ENCODE assay signal across 9 cellular contexts in genomic region chr1:44609412-44609767, GRCh38.
DNase-seq lines count a peak whose midpoint lies in the region; ATAC-seq and TF ChIP-seq lines count a peak whose summit lies in the region.
"Had no signal": no experiment of that assay in that cellular context is flagged by ENCODE, and none has a peak within 500 bp of the region (broad histone marks: within the 10 kb centered on the region; RNA-seq: fewer than 3 reads in every experiment).

No MANE protein-coding gene starts in this region.

- TF ChIP-seq CTCF in CD8-positive, alpha-beta T cell (IDR thresholded peaks at IDR 0.05), result no peak
- TF ChIP-seq CTCF in IMR-90 (conservative IDR thresholded peaks at IDR 0.05; ENCODE audit: low read depth, low read length), result peak; percentile 70
- TF ChIP-seq CTCF in activated CD8-positive, alpha-beta T cell treated with anti-CD3 and anti-CD28 coated beads for 36 hours (IDR thresholded peaks at IDR 0.05), result peak; percentile 27
- peak; percentile 60 for TF ChIP-seq CTCF in fibroblast of villous mesenchyme (IDR thresholded peaks at IDR 0.05; ENCODE audit: insufficient read depth, low read depth, low read length)
- TF ChIP-seq CTCF in retinal pigment epithelial cell (conservative IDR thresholded peaks at IDR 0.05; ENCODE audit: low read depth, low read length), result peak; percentile 71

- peak overlapping the region; percentile 58 for H2AFZ ChIP-seq in IMR-90 (replicated peaks; ENCODE audit: low read length, poor library complexity)

- TF ChIP-seq POLR2A in IMR-90 (IDR thresholded peaks at IDR 0.05; ENCODE audit: low read depth, low read length), result no peak

- no peaks in the 10 kb centered on the region for H3K9me3 Mint-ChIP-seq in CD8-positive, alpha-beta T cell
- H3K9me3 Mint-ChIP-seq in activated CD8-positive, alpha-beta T cell treated with anti-CD3 and anti-CD28 coated beads for 36 hours, result no peaks in the 10 kb centered on the region

- no peak overlapping the region for H3K18ac ChIP-seq in IMR-90 (ENCODE audit: low read depth, low read length)

- H3K4me1 Mint-ChIP-seq in CD8-positive, alpha-beta T cell (ENCODE audit: low read depth), result no peaks in the 10 kb centered on the region
- no peaks in the 10 kb centered on the region for H3K4me1 Mint-ChIP-seq in activated CD8-positive, alpha-beta T cell treated with anti-CD3 and anti-CD28 coated beads for 36 hours (ENCODE audit: low read depth)

- in situ Hi-C loops in IMR-90 (cut with MboI; ENCODE audit: low sequenced_read_pairs), result loop anchor here (5.0 kb wide), 1 partner anchor 43 kb away; no protein-coding TSS in a partner anchor

- no peak overlapping the region for H2BK5ac ChIP-seq in IMR-90 (ENCODE audit: low read depth, low read length, poor library complexity, severe bottlenecking)

- no peak overlapping the region for H3K14ac ChIP-seq in IMR-90 (replicated peaks; ENCODE audit: low read depth, low read length)

- dilution Hi-C loops in IMR-90 (cut with HindIII; ENCODE audit: low sequenced_read_pairs, unreplicated experiment), result no loop called here

- H3K23ac ChIP-seq in IMR-90 (ENCODE audit: low read depth, low read length), result no peak overlapping the region

- H3K27me3 Mint-ChIP-seq in CD8-positive, alpha-beta T cell (ENCODE audit: low read depth), result peaks cover 2% of the 10 kb centered on the region
- no peaks in the 10 kb centered on the region for H3K27me3 Mint-ChIP-seq in activated CD8-positive, alpha-beta T cell treated with anti-CD3 and anti-CD28 coated beads for 36 hours

- no peak overlapping the region for H3K4ac ChIP-seq in IMR-90 (ENCODE audit: low read depth, low read length)

- intact Hi-C loops in CD8-positive, alpha-beta T cell (cut with DNase I, micrococcal nuclease), result loop anchor here (1.0 kb wide), 1 partner anchor 44 kb away; no protein-coding TSS in a partner anchor
- intact Hi-C loops in IMR-90 (cut with micrococcal nuclease), result loop anchor here (1.0 kb wide), 1 partner anchor 44 kb away; no protein-coding TSS in a partner anchor
- intact Hi-C loops in activated CD8-positive, alpha-beta T cell treated with anti-CD3 and anti-CD28 coated beads for 36 hours (cut with micrococcal nuclease), result loop anchor here (2.0 kb wide), 1 partner anchor 43 kb away; no protein-coding TSS in a partner anchor

- no peaks in the 10 kb centered on the region for H3K36me3 ChIP-seq in CD8-positive, alpha-beta T cell (ENCODE audit: insufficient read depth, low read length)
- H3K36me3 ChIP-seq in IMR-90 (ENCODE audit: control insufficient read depth, insufficient read depth, low read length), result no peaks in the 10 kb centered on the region

- no peak overlapping the region for H2AK9ac ChIP-seq in IMR-90 (replicated peaks; ENCODE audit: low read depth, low read length, poor library complexity)

- H3K4me3 Mint-ChIP-seq in CD8-positive, alpha-beta T cell, result no peak overlapping the region
- no peak overlapping the region for H3K4me3 Mint-ChIP-seq in activated CD8-positive, alpha-beta T cell treated with anti-CD3 and anti-CD28 coated beads for 36 hours

- no TSS peak for BruUV-seq in IMR-90 (replicated peaks; lab: Mats Ljungman, UMichigan)

- H3K36me3 Mint-ChIP-seq in CD8-positive, alpha-beta T cell, result no peaks in the 10 kb centered on the region
- H3K36me3 Mint-ChIP-seq in activated CD8-positive, alpha-beta T cell treated with anti-CD3 and anti-CD28 coated beads for 36 hours (ENCODE audit: low read depth), result no peaks in the 10 kb centered on the region

- H4K20me1 ChIP-seq in IMR-90 (ENCODE audit: insufficient read depth, low read length), result no peaks in the 10 kb centered on the region

- H3K4me3 ChIP-seq in CD8-positive, alpha-beta T cell (ENCODE audit: low read depth, low read length), result no peak overlapping the region
- H3K4me3 ChIP-seq in IMR-90 (ENCODE audit: insufficient read depth, low read depth, low read length) (no peak overlapping the region), fibroblast of villous mesenchyme (ENCODE audit: low read depth, low read length) (no peak overlapping the region), retinal pigment epithelial cell (ENCODE audit: low read length) (no peak overlapping the region)

- POLR2A ChIA-PET in CD8-positive, alpha-beta T cell (lab: Charles Lee), result interaction anchor here (1.2 kb wide), 1 partner anchor 43 kb away, joined by 4 read pairs; no protein-coding TSS in a partner anchor
- POLR2A ChIA-PET in IMR-90 (lab: Charles Lee; ENCODE audit: unreplicated experiment), result interaction anchor here (0.6 kb wide), 1 partner anchor 13 kb away, joined by 3 read pairs; no protein-coding TSS in a partner anchor
- POLR2A ChIA-PET in activated CD8-positive, alpha-beta T cell treated with anti-CD3 and anti-CD28 coated beads for 36 hours (lab: Charles Lee), result interaction anchor here (0.6 kb wide), 1 partner anchor 105 kb away, joined by 4 read pairs; no protein-coding TSS in a partner anchor

- no peak overlapping the region for H2BK20ac ChIP-seq in IMR-90 (ENCODE audit: low read depth, low read length)

- no peak overlapping the region for H2BK120ac ChIP-seq in IMR-90 (ENCODE audit: low read depth, low read length)

- peak; percentile 85 for TF ChIP-seq RAD21 in IMR-90 (IDR thresholded peaks at IDR 0.05; ENCODE audit: low read length)

- 11% methylated on average over 3 of the region's 10 CpGs; no CpG with 5 or more reads in 1 of the 2 experiments for WGBS in IMR-90 (ENCODE audit: extremely low coverage in 2 of 2, insufficient read length in 1 of 2), 2 experiments

- H3K4me1 ChIP-seq in CD8-positive, alpha-beta T cell (ENCODE audit: insufficient read depth, low read length), result no peaks in the 10 kb centered on the region
- no peaks in the 10 kb centered on the region for H3K4me1 ChIP-seq in IMR-90 (ENCODE audit: control insufficient read depth, insufficient read depth, low read length)

- H3K4me2 ChIP-seq in IMR-90 (ENCODE audit: low read depth, low read length), result no peak overlapping the region

- H3K9me1 ChIP-seq in IMR-90 (ENCODE audit: insufficient read depth, low read length), result no peaks in the 10 kb centered on the region

- H2AK5ac ChIP-seq in IMR-90 (ENCODE audit: low read depth, low read length), result no peak overlapping the region

- no peaks in the 10 kb centered on the region for H3K27me3 ChIP-seq in CD8-positive, alpha-beta T cell (ENCODE audit: insufficient read depth, low read length)
- peaks cover 41% of the 10 kb centered on the region for H3K27me3 ChIP-seq in IMR-90 (ENCODE audit: control insufficient read depth, insufficient read depth, low read length)

- no peak overlapping the region for H4K8ac ChIP-seq in IMR-90 (ENCODE audit: low read depth in 2 of 2, low read length in 2 of 2)

- no peak overlapping the region for H3K27ac ChIP-seq in CD8-positive, alpha-beta T cell (ENCODE audit: low read depth, low read length)
- H3K27ac ChIP-seq in IMR-90 (ENCODE audit: insufficient read depth, low read length), result no peak overlapping the region
- H3K27ac ChIP-seq: HL-60 had no signal

- no peaks in the 10 kb centered on the region for H3K79me1 ChIP-seq in IMR-90 (ENCODE audit: low read depth in 1 of 2, low read length in 2 of 2)

- CTCF ChIA-PET in CD8-positive, alpha-beta T cell (lab: Charles Lee), result interaction anchor here (0.7 to 6.7 kb wide), 13 partner anchors 9 to 51 kb away, joined by 3 to 78 read pairs (median 4); no protein-coding TSS in a partner anchor
- CTCF ChIA-PET in IMR-90 (lab: Yijun Ruan, JAX), result interaction anchor here (1.0 to 5.0 kb wide), 3 partner anchors 20 to 43 kb away, joined by 4 to 39 read pairs (median 7); no protein-coding TSS in a partner anchor
- CTCF ChIA-PET in activated CD8-positive, alpha-beta T cell treated with anti-CD3 and anti-CD28 coated beads for 36 hours (lab: Charles Lee), result interaction anchor here (0.9 to 6.0 kb wide), 8 partner anchors 12 to 184 kb away, joined by 3 to 69 read pairs (median 4); no protein-coding TSS in a partner anchor

- no peak for ATAC-seq in CD8-positive, alpha-beta T cell
- ATAC-seq in IMR-90 (ENCODE audit: low read depth), result peak; percentile 94
- no peak for ATAC-seq in activated CD8-positive, alpha-beta T cell treated with anti-CD3 and anti-CD28 coated beads for 36 hours
- no peak for ATAC-seq in GM18867 (IDR thresholded peaks at IDR 0.05; ENCODE audit: unreplicated experiment)

- H4K91ac ChIP-seq in IMR-90 (ENCODE audit: insufficient read depth, low read depth, low read length), result no peak overlapping the region

- no peak overlapping the region for H3K56ac ChIP-seq in IMR-90 (ENCODE audit: extremely low read depth, insufficient read depth, low read length)

- DNase-seq in CD8-positive, alpha-beta T cell, result peak in 6 of 7 experiments; percentile 5 to 60 (median 33)
- DNase-seq in IMR-90 (peak; percentile 44), fibroblast of villous mesenchyme (ENCODE audit: low read depth) (peak; percentile 49), retinal pigment epithelial cell (ENCODE audit: low read depth) (no peak), NCI-H2029 (lab: John Stamatoyannopoulos, UW) (no peak), NCI-H2107 treated with DMSO at 0.1 percent for 48 hours (lab: John Stamatoyannopoulos, UW; ENCODE audit: unreplicated experiment) (no peak)
- DNase-seq in activated CD8-positive, alpha-beta T cell treated with anti-CD3 and anti-CD28 coated beads for 36 hours, result peak; percentile 62

- H3K27ac Mint-ChIP-seq in CD8-positive, alpha-beta T cell, result no peak overlapping the region
- H3K27ac Mint-ChIP-seq in activated CD8-positive, alpha-beta T cell treated with anti-CD3 and anti-CD28 coated beads for 36 hours, result no peak overlapping the region

- H3K9ac ChIP-seq in IMR-90 (ENCODE audit: low read depth, low read length), result no peak overlapping the region

- no peak overlapping the region for H4K5ac ChIP-seq in IMR-90 (ENCODE audit: low read depth, low read length)

- no peaks in the 10 kb centered on the region for H3K9me3 ChIP-seq in CD8-positive, alpha-beta T cell (ENCODE audit: low read length)
- no peaks in the 10 kb centered on the region for H3K9me3 ChIP-seq in IMR-90 (ENCODE audit: control insufficient read depth, insufficient read depth, low read length)

- no peak overlapping the region for H2BK15ac ChIP-seq in IMR-90 (ENCODE audit: low read depth, low read length)

TF ChIP-seq in IMR-90, 13 proteins besides CTCF, POLR2A, EP300 and RAD21:
- peak; percentile 89 for TF ChIP-seq SMC3 (IDR thresholded peaks at IDR 0.05; ENCODE audit: low read depth, low read length)
- TF ChIP-seq ELK1 (IDR thresholded peaks at IDR 0.05; ENCODE audit: borderline replicate concordance, low read depth, low read length), result no peak
TF ChIP-seq in IMR-90: peak in this region for 1.

Comparison
In these comparisons a context has a peak if more than half of its experiments do, and no peak if none do; other contexts are left out.
1. DNase-seq: peak in CD8-positive, alpha-beta T cell (6 of 7), IMR-90 (single experiment), activated CD8-positive, alpha-beta T cell treated with anti-CD3 and anti-CD28 coated beads for 36 hours (single experiment) and fibroblast of villous mesenchyme (single experiment); none in retinal pigment epithelial cell (single experiment), NCI-H2029 (single experiment) and NCI-H2107 treated with DMSO at 0.1 percent for 48 hours (single experiment).